In genomic region chr6:16904957-16905356, GRCh38 we compare ENCODE assay signal across 26 cellular contexts.
"Had no signal": no experiment of that assay in that cellular context is flagged by ENCODE, and none has a peak within 500 bp of the region (broad histone marks: within the 10 kb centered on the region; RNA-seq: fewer than 3 reads in every experiment).

No MANE protein-coding gene starts in this region.

- H3K27me3 ChIP-seq: gastrocnemius medialis, right atrium auricular region, sigmoid colon, stomach, upper lobe of right lung, uterus had no signal

- H3K27ac ChIP-seq: epithelial cell of prostate, gastrocnemius medialis, prostate gland, right atrium auricular region, sigmoid colon, stomach, thoracic aorta, transverse colon, upper lobe of right lung, uterus had no signal

- DNase-seq: effector CD8-positive, alpha-beta T cell; endodermal cell; foreskin fibroblast; gastrocnemius medialis; kidney; mesenchymal stem cell; mucosa of descending colon; naive B cell; nucleus accumbens; sigmoid colon; stimulated activated CD4-positive, alpha-beta T cell treated with anti-CD3 and anti-CD28 coated beads, Interleukin-2, amount 100 ng/mL, for 24 hours; stimulated activated CD4-positive, alpha-beta T cell treated with anti-CD3 and anti-CD28 coated beads, Interleukin-4, amount 100 ng/mL, for 24 hours; stimulated activated naive CD4-positive, alpha-beta T cell treated with Interleukin-2 at 50 U/mL for 16 hours; stomach; transverse colon; upper lobe of right lung; uterus had no signal

- ATAC-seq: esophagus mucosa; gastrocnemius medialis; left lobe of liver; mucosa of descending colon; natural killer cell treated with Interleukin-12 subunit alpha and Interleukin-12 subunit beta and Interleukin-15 and Interleukin-18, amount 100 ng/mL, for 72 hours; stimulated activated effector memory CD8-positive, alpha-beta T cell treated with anti-CD3 and anti-CD28 coated beads, Interleukin-12 subunit alpha, Interleukin-12 subunit beta, amount 100 ng/mL, for 72 hours; upper lobe of right lung had no signal

- H3K4me3 ChIP-seq: gastrocnemius medialis, lung, mucosa of descending colon, prostate gland, right atrium auricular region, sigmoid colon, stomach, thoracic aorta, transverse colon, upper lobe of right lung, uterus had no signal
